Comparison of ENCODE assay signal across 1 cellular context in genomic region chr1:59730759-59731478, GRCh38.
A peak's percentile ranks its signal among the peaks of the same experiment; 100 is the strongest.
TF ChIP-seq lines count a peak whose summit lies in the region.

No MANE protein-coding gene starts in this region.

TF ChIP-seq in K562, 482 proteins besides CTCF, POLR2A, EP300 and RAD21 (continued from another document and continues in another):
- TF ChIP-seq PBX2 (CRISPR knock-in tag; IDR thresholded peaks at IDR 0.05; ENCODE audit: low read depth) (no peak), PBX2 (tag; conservative IDR thresholded peaks at IDR 0.05; ENCODE audit: low read depth) (peak; percentile 95), ASH1L (IDR thresholded peaks at IDR 0.05; ENCODE audit: borderline replicate concordance, low read depth, partially characterized antibody) (no peak), POLR3A (IDR thresholded peaks at IDR 0.05; ENCODE audit: borderline replicate concordance, extremely low read depth, insufficient read depth, insufficient read length) (no peak), NR0B1 (IDR thresholded peaks at IDR 0.05; ENCODE audit: partially characterized antibody) (no peak), ARNT (IDR thresholded peaks at IDR 0.05) (no peak), CBX5 (IDR thresholded peaks at IDR 0.05; ENCODE audit: borderline replicate concordance, low read depth) (no peak), YBX1 (IDR thresholded peaks at IDR 0.05) (no peak), NR4A1 (CRISPR knock-in tag; IDR thresholded peaks at IDR 0.05) (no peak), NR4A1 (tag; IDR thresholded peaks at IDR 0.05) (no peak; the same call in 1 of the 2 replicates), NCOR1 (IDR thresholded peaks at IDR 0.05) (peak; percentile 60), ZNF639 (CRISPR knock-in tag; conservative IDR thresholded peaks at IDR 0.05 in 1 of 2, IDR thresholded peaks at IDR 0.05 in 1 of 2) (no peak), PPARD (CRISPR knock-in tag; IDR thresholded peaks at IDR 0.05) (no peak), FOS (IDR thresholded peaks at IDR 0.05; ENCODE audit: extremely low read depth, insufficient read length) (no peak), ETS2 (tag; IDR thresholded peaks at IDR 0.05; ENCODE audit: borderline replicate concordance, poor library complexity, severe bottlenecking) (no peak), HDAC8 (tag; IDR thresholded peaks at IDR 0.05) (no peak), MEIS2 (IDR thresholded peaks at IDR 0.05; ENCODE audit: partially characterized antibody) (peak; percentile 98), TSC22D4 (tag; IDR thresholded peaks at IDR 0.05) (no peak), MTA1 (IDR thresholded peaks at IDR 0.05; ENCODE audit: borderline replicate concordance) (no peak), SLC30A9 (CRISPR knock-in tag; IDR thresholded peaks at IDR 0.05) (no peak), MYBL2 (IDR thresholded peaks at IDR 0.05; ENCODE audit: low read depth) (no peak), MYBL2 (CRISPR knock-in tag; IDR thresholded peaks at IDR 0.05; ENCODE audit: borderline replicate concordance) (no peak), SNIP1 (IDR thresholded peaks at IDR 0.05; ENCODE audit: low read depth) (no peak), ZNF766 (CRISPR knock-in tag; conservative IDR thresholded peaks at IDR 0.05) (0 out of 2 replicates have a peak, but pooled peaks have one; percentile 12), USF2 (CRISPR knock-in tag; IDR thresholded peaks at IDR 0.05) (no peak), TEAD1 (CRISPR knock-in tag; IDR thresholded peaks at IDR 0.05) (no peak), COPS2 (conservative IDR thresholded peaks at IDR 0.05) (no peak), ETV5 (CRISPR knock-in tag; IDR thresholded peaks at IDR 0.05; ENCODE audit: low read depth) (no peak), MECOM (CRISPR knock-in tag; IDR thresholded peaks at IDR 0.05) (no peak), TCF3 (CRISPR knock-in tag; IDR thresholded peaks at IDR 0.05) (no peak), HES1 (IDR thresholded peaks at IDR 0.05; ENCODE audit: low read depth) (no peak), NFIC (IDR thresholded peaks at IDR 0.05) (peak; percentile 93), RCOR1 (IDR thresholded peaks at IDR 0.05; ENCODE audit: borderline replicate concordance in 1 of 2, low read depth in 2 of 2, low read length in 2 of 2) (peak in 1 of 2 experiments; percentile 77; a peak in 1 of 4 replicates), STAT6 (CRISPR knock-in tag; IDR thresholded peaks at IDR 0.05) (no peak), GMEB1 (CRISPR knock-in tag; IDR thresholded peaks at IDR 0.05) (no peak), KDM5B (IDR thresholded peaks at IDR 0.05; ENCODE audit: insufficient replicate concordance, low read depth, low read length) (no peak), RBM17 (IDR thresholded peaks at IDR 0.05; ENCODE audit: borderline replicate concordance, low read depth, low read length) (no peak), DIDO1 (tag; IDR thresholded peaks at IDR 0.05; ENCODE audit: low read depth) (no peak), SIN3B (IDR thresholded peaks at IDR 0.05; ENCODE audit: low read depth) (no peak), HINFP (tag; conservative IDR thresholded peaks at IDR 0.05; ENCODE audit: low read depth) (no peak; the same call in 1 of the 2 replicates), KLF6 (CRISPR knock-in tag; IDR thresholded peaks at IDR 0.05; ENCODE audit: borderline replicate concordance) (no peak), JUNB (CRISPR knock-in tag; conservative IDR thresholded peaks at IDR 0.05) (no peak), SMARCC2 (IDR thresholded peaks at IDR 0.05; ENCODE audit: low read depth) (no peak), E2F1 (CRISPR knock-in tag; IDR thresholded peaks at IDR 0.05) (no peak), HOXB6 (CRISPR knock-in tag; IDR thresholded peaks at IDR 0.05; ENCODE audit: borderline replicate concordance) (no peak), GATA2 (CRISPR knock-in tag; IDR thresholded peaks at IDR 0.05) (no peak), GABPA (tag; conservative IDR thresholded peaks at IDR 0.05; ENCODE audit: low read depth) (no peak), EGR1 (conservative IDR thresholded peaks at IDR 0.05) (peak; percentile 62), CBFA2T3 (IDR thresholded peaks at IDR 0.05) (peak; percentile 20; the same call in 1 of the 2 replicates)
- TF ChIP-seq, protein P1, sequence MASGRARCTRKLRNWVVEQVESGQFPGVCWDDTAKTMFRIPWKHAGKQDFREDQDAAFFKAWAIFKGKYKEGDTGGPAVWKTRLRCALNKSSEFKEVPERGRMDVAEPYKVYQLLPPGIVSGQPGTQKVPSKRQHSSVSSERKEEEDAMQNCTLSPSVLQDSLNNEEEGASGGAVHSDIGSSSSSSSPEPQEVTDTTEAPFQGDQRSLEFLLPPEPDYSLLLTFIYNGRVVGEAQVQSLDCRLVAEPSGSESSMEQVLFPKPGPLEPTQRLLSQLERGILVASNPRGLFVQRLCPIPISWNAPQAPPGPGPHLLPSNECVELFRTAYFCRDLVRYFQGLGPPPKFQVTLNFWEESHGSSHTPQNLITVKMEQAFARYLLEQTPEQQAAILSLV (tag; IDR thresholded peaks at IDR 0.05), result no peak
- TF ChIP-seq, protein P2, sequence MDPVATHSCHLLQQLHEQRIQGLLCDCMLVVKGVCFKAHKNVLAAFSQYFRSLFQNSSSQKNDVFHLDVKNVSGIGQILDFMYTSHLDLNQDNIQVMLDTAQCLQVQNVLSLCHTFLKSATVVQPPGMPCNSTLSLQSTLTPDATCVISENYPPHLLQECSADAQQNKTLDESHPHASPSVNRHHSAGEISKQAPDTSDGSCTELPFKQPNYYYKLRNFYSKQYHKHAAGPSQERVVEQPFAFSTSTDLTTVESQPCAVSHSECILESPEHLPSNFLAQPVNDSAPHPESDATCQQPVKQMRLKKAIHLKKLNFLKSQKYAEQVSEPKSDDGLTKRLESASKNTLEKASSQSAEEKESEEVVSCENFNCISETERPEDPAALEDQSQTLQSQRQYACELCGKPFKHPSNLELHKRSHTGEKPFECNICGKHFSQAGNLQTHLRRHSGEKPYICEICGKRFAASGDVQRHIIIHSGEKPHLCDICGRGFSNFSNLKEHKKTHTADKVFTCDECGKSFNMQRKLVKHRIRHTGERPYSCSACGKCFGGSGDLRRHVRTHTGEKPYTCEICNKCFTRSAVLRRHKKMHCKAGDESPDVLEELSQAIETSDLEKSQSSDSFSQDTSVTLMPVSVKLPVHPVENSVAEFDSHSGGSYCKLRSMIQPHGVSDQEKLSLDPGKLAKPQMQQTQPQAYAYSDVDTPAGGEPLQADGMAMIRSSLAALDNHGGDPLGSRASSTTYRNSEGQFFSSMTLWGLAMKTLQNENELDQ (CRISPR knock-in tag; IDR thresholded peaks at IDR 0.05; ENCODE audit: borderline replicate concordance), result no peak
- TF ChIP-seq, protein P3, sequence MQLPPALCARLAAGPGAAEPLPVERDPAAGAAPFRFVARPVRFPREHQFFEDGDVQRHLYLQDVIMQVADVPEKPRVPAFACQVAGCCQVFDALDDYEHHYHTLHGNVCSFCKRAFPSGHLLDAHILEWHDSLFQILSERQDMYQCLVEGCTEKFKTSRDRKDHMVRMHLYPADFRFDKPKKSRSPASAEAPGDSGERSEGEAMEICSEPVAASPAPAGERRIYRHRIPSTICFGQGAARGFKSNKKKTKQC (CRISPR knock-in tag; IDR thresholded peaks at IDR 0.05), result no peak
